ENCODE assay signal across 8 cellular contexts in the genomic region with DNA sequence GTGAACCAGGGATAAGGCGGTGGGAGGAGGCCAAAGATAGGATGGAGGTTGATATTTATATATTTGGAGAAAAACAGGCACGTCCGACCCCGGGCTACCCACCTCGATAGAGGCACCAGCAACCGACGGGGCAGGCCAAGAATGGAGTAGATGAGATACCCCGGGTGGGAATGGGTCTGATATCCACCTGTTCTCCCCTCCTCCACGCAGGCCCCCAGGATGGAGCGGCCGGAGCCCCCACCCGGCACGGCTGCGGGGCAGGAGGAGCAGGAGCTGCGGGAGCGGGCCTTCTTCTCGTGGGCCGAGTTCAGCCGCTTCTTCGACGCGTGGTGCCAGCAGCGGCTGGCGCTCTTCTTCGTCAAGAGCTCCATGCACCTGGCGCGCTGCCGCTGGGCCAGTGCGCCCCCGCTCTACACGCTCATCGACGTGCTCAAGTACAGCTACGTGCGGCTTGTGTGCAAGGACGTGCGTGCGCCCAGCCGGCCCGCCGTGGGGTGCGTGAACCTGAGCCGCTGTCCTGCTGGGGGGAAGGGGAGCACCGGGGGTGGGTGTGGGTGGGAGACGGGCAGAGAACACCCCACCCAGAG. TPM values are rescaled to one million over a fixed set of nuclear protein-coding genes. Genes with fewer than 3 reads are reported as not detected.
A peak's percentile ranks its signal among the peaks of the same experiment; 100 is the strongest.
DNase-seq lines count a peak whose midpoint lies in the region; ATAC-seq and TF ChIP-seq lines count a peak whose summit lies in the region.

No MANE protein-coding gene starts in this region.

- ATAC-seq in GM18502 (IDR thresholded peaks at IDR 0.05; ENCODE audit: poor library complexity, unreplicated experiment), result no peak
- no peak for ATAC-seq in GM21423 (IDR thresholded peaks at IDR 0.05; ENCODE audit: unreplicated experiment)
- no peak for ATAC-seq in gastroesophageal sphincter

- H3K27ac ChIP-seq in ectodermal cell (ENCODE audit: insufficient read depth, low read depth, low read length, poor library complexity, severe bottlenecking) (no peak overlapping the region), neuronal stem cell (replicated peaks; ENCODE audit: low read length) (no peak overlapping the region), gastroesophageal sphincter (no peak overlapping the region)

- H3K14ac ChIP-seq in neuronal stem cell (ENCODE audit: low read length), result no peak overlapping the region

- H3K36me3 ChIP-seq in ectodermal cell (ENCODE audit: control insufficient read depth, insufficient read depth, low read length) (peaks cover 16% of the 10 kb centered on the region), neuronal stem cell (replicated peaks in 1 of 2; ENCODE audit: control insufficient read depth in 2 of 2, insufficient read depth in 2 of 2, low read length in 2 of 2) (peaks cover 17 to 46% of the 10 kb centered on the region in 2 donors), gastroesophageal sphincter (peaks cover 0 to 48% of the 10 kb centered on the region in 2 donors)

- H3K18ac ChIP-seq in neuronal stem cell (ENCODE audit: low read length), result no peak overlapping the region

- peak overlapping the region; percentile 18 for H2AK5ac ChIP-seq in neuronal stem cell (ENCODE audit: low read depth, low read length)

- no peak overlapping the region for H2BK5ac ChIP-seq in neuronal stem cell (ENCODE audit: low read length)

- no peak overlapping the region for H4K8ac ChIP-seq in neuronal stem cell (ENCODE audit: low read depth, low read length)

- H2BK15ac ChIP-seq in neuronal stem cell (ENCODE audit: low read length), result no peak overlapping the region

- H3K27me3 ChIP-seq in ectodermal cell (ENCODE audit: control insufficient read depth, insufficient read depth, low read length, poor library complexity, severe bottlenecking), result no peaks in the 10 kb centered on the region
- no peaks in the 10 kb centered on the region for H3K27me3 ChIP-seq in neuronal stem cell (ENCODE audit: control insufficient read depth in 3 of 3, insufficient read depth in 3 of 3, low read depth in 1 of 3, low read length in 3 of 3)
- no peaks in the 10 kb centered on the region for H3K27me3 ChIP-seq in gastroesophageal sphincter

- no peak overlapping the region for H2AFZ ChIP-seq in neuronal stem cell (ENCODE audit: low read length)

- no peak for DNase-seq in GM12865 (ENCODE audit: low read depth)
- DNase-seq in NCI-H748 treated with DMSO at 0.1 percent for 48 hours (lab: John Stamatoyannopoulos, UW), result peak; percentile 20
- no peak for DNase-seq in neuronal stem cell (ENCODE audit: low spot score)
- DNase-seq in KG1 (lab: John Stamatoyannopoulos, UW), result no peak

- H3K4me1 ChIP-seq in ectodermal cell (ENCODE audit: control insufficient read depth, insufficient read depth, low read length), result no peaks in the 10 kb centered on the region
- H3K4me1 ChIP-seq in neuronal stem cell (ENCODE audit: control insufficient read depth in 2 of 2, insufficient read depth in 1 of 2, low read depth in 1 of 2, low read length in 2 of 2), result peaks cover 6 to 8% of the 10 kb centered on the region in 2 donors
- peaks cover 0 to 22% (median 8%) of the 10 kb centered on the region in 3 donors for H3K4me1 ChIP-seq in gastroesophageal sphincter

- no peak overlapping the region for H4K91ac ChIP-seq in neuronal stem cell (ENCODE audit: low read depth, low read length, poor library complexity)

- peaks cover 12% of the 10 kb centered on the region for H3K79me1 ChIP-seq in neuronal stem cell (ENCODE audit: low read depth, low read length)

- H2BK120ac ChIP-seq in neuronal stem cell (ENCODE audit: low read depth, low read length), result no peak overlapping the region

- TF ChIP-seq EP300 in gastroesophageal sphincter (IDR thresholded peaks at IDR 0.05), result no peak

- H3K23ac ChIP-seq in neuronal stem cell (ENCODE audit: low read depth, low read length, poor library complexity), result peak overlapping the region; percentile 40

- WGBS in ectodermal cell, 2 experiments, result 94 to 96% methylated on average over 45 of the region's 45 CpGs
- WGBS in neuronal stem cell (ENCODE audit: extremely low coverage in 2 of 2, insufficient read length in 2 of 2, insufficient replicate concordance in 1 of 2), 2 donors, result no CpG with 5 or more reads among the region's 45 CpGs
- WGBS in gastroesophageal sphincter (ENCODE audit: low coverage in 1 of 2), 2 donors, result 67 to 88% methylated on average over 5 to 11 of the region's 45 CpGs

- H3K4ac ChIP-seq in neuronal stem cell (ENCODE audit: low read length), result no peak overlapping the region

- H3K4me2 ChIP-seq in neuronal stem cell (ENCODE audit: insufficient read depth, low read length, poor library complexity, severe bottlenecking), result peak overlapping the region; percentile 83

- TF ChIP-seq CTCF in GM12865 (IDR thresholded peaks at IDR 0.05; ENCODE audit: insufficient read depth, low read depth, low read length, missing control alignments) (no peak), gastroesophageal sphincter (IDR thresholded peaks at IDR 0.05) (no peak)

- H3K4me3 ChIP-seq in GM12865 (ENCODE audit: low read depth, low read length), result peak overlapping the region; percentile 89
- H3K4me3 ChIP-seq in ectodermal cell (ENCODE audit: insufficient read depth, low read depth, low read length), result peak overlapping the region; percentile 87
- peak overlapping the region; percentile 36 to 100 for H3K4me3 ChIP-seq in neuronal stem cell (ENCODE audit: low read length in 2 of 2)
- no peak overlapping the region for H3K4me3 ChIP-seq in gastroesophageal sphincter

- H3K9me3 ChIP-seq in ectodermal cell (ENCODE audit: control insufficient read depth, low read length), result no peaks in the 10 kb centered on the region
- H3K9me3 ChIP-seq in neuronal stem cell (replicated peaks in 1 of 2; ENCODE audit: control insufficient read depth in 2 of 2, insufficient read depth in 1 of 2, low read depth in 1 of 2, low read length in 2 of 2), result no peaks in the 10 kb centered on the region
- H3K9me3 ChIP-seq in gastroesophageal sphincter, result no peaks in the 10 kb centered on the region

- no peak for TF ChIP-seq POLR2A in gastroesophageal sphincter (IDR thresholded peaks at IDR 0.05)

- no peak overlapping the region for H3K9ac ChIP-seq in neuronal stem cell (ENCODE audit: low read depth, low read length, poor library complexity)

- no peak overlapping the region for H2BK12ac ChIP-seq in neuronal stem cell (ENCODE audit: low read length)

RNA-seq across cellular contexts. Expression of a gene that starts 1.2 kb away (rescaled TPM):
- polyA plus RNA-seq in ectodermal cell (2013, experiment 1 of 4), result 10.4 TPM
- 12.4 TPM for polyA plus RNA-seq in ectodermal cell (2013, experiment 2 of 4)
- 8.8 TPM for polyA plus RNA-seq in ectodermal cell (2013, experiment 3 of 4)
- polyA plus RNA-seq in ectodermal cell (2013, experiment 4 of 4), result 8.5 TPM
- polyA plus RNA-seq in neuronal stem cell (2013, experiment 1 of 2), result 3.8 TPM
- polyA plus RNA-seq in neuronal stem cell (2013, experiment 2 of 2), result 4.0 TPM
- total RNA-seq in gastroesophageal sphincter, result 1 to 10 TPM; 3.2 to 8.3 (median 5.7) TPM

RNA-seq across cellular contexts. Expression of a gene that starts 1.5 kb away (rescaled TPM):
- polyA plus RNA-seq in ectodermal cell (2013, experiment 1 of 4), result 121 TPM
- polyA plus RNA-seq in ectodermal cell (2013, experiment 2 of 4), result 114 TPM
- 69.8 TPM for polyA plus RNA-seq in ectodermal cell (2013, experiment 3 of 4)
- 84.8 TPM for polyA plus RNA-seq in ectodermal cell (2013, experiment 4 of 4)
- polyA plus RNA-seq in neuronal stem cell (2013, experiment 1 of 2), result 47.5 TPM
- polyA plus RNA-seq in neuronal stem cell (2013, experiment 2 of 2), result 43.5 TPM
- 10 to 100 TPM in 1 of 4 donors, 1 to 10 TPM in 3; 2.7 to 12.6 (median 7.1) TPM for total RNA-seq in gastroesophageal sphincter

Comparison
In these comparisons a context has a peak if more than half of its experiments do, and no peak if none do; other contexts are left out.
1. H3K4me3 ChIP-seq: peak in GM12865 (single experiment), ectodermal cell (single experiment) and neuronal stem cell (2 of 2); none in gastroesophageal sphincter (0 of 2).